8 cellular contexts compared by ENCODE assay signal in genomic region chr6:32176476-32177181, GRCh38. TPM values are rescaled to one million over a fixed set of nuclear protein-coding genes. Genes with fewer than 3 reads are reported as not detected.
DNase-seq lines count a peak whose midpoint lies in the region; ATAC-seq and TF ChIP-seq lines count a peak whose summit lies in the region.

No MANE protein-coding gene starts in this region.

- no peaks in the 10 kb centered on the region for H4K20me1 ChIP-seq in PC-3 (ENCODE audit: low read length)

- peaks cover 12% of the 10 kb centered on the region for H3K27me3 Mint-ChIP-seq in endothelial cell (ENCODE audit: unreplicated experiment)

- peaks cover 33% of the 10 kb centered on the region for H3K79me2 ChIP-seq in PC-3 (ENCODE audit: low read length)

- peak overlapping the region; percentile 83 for H3K27ac ChIP-seq in PC-3 (ENCODE audit: low read length)

- peaks cover 7% of the 10 kb centered on the region for H3K36me3 Mint-ChIP-seq in endothelial cell (ENCODE audit: low read depth, unreplicated experiment)

- no peaks in the 10 kb centered on the region for H3F3A ChIP-seq in PC-3 (ENCODE audit: low read length, unreplicated experiment)

- peak; percentile 53 for DNase-seq in H4 (ENCODE audit: low spot score)
- peak; percentile 62 for DNase-seq in PC-3
- no peak for DNase-seq in endothelial cell (ENCODE audit: low spot score)
- no peak for DNase-seq in omental fat pad (ENCODE audit: low spot score)
- no peak for DNase-seq in HuH-7 (ENCODE audit: low spot score)
- no peak for DNase-seq in glomerular visceral epithelial cell (ENCODE audit: extremely low spot score)
- DNase-seq in GM10266 (ENCODE audit: extremely low spot score) = no peak

- H3K4me2 ChIP-seq in PC-3 (ENCODE audit: low read length) = peak overlapping the region; percentile 93

- no peaks in the 10 kb centered on the region for H3K27me3 ChIP-seq in PC-3 (ENCODE audit: low read length)

- peak overlapping the region; percentile 95 for H3K27ac Mint-ChIP-seq in endothelial cell (ENCODE audit: unreplicated experiment)

- BruUV-seq in PC-3 (replicated peaks; lab: Mats Ljungman, UMichigan) = TSS peak; percentile 17

- H3K9ac ChIP-seq in PC-3 (ENCODE audit: low read length) = peak overlapping the region; percentile 90

- ATAC-seq in PC-3 (no peak), omental fat pad (ENCODE audit: low FRiP score) (peak; percentile 16), GM18870 (IDR thresholded peaks at IDR 0.05; ENCODE audit: unreplicated experiment) (no peak)

- intact Hi-C loops in PC-3 (cut with micrococcal nuclease) = loop anchor here (1.0 to 5.0 kb wide), 2 partner anchors 22 to 219 kb away; partner anchors contain the start of genes NELFE, PPT2 and SKIC2

- H3K4me1 ChIP-seq in PC-3 (ENCODE audit: insufficient read depth, low read length) = peaks cover 33% of the 10 kb centered on the region

- H3K36me3 ChIP-seq in PC-3 (ENCODE audit: low read depth, low read length) = peaks cover 5% of the 10 kb centered on the region

- no peaks in the 10 kb centered on the region for H3K9me3 ChIP-seq in PC-3 (ENCODE audit: low read length)

- H2AFZ ChIP-seq in PC-3 (ENCODE audit: low read length) = peak overlapping the region; percentile 95

- H3K9me3 Mint-ChIP-seq in endothelial cell (ENCODE audit: unreplicated experiment) = no peaks in the 10 kb centered on the region

- H3K4me3 ChIP-seq in PC-3 (ENCODE audit: low read length) = peak overlapping the region; percentile 94

- no peak for TF ChIP-seq CTCF in PC-3 (conservative IDR thresholded peaks at IDR 0.05; ENCODE audit: low read depth, low read length)
- no peak for TF ChIP-seq CTCF in endothelial cell (IDR thresholded peaks at IDR 0.05; ENCODE audit: unreplicated experiment)
- no peak for TF ChIP-seq CTCF in omental fat pad (IDR thresholded peaks at IDR 0.05)
- TF ChIP-seq CTCF in GM10266 (IDR thresholded peaks at IDR 0.05; ENCODE audit: control insufficient read depth, insufficient read depth, low read depth, missing control alignments) = no peak

- POLR2A ChIA-PET in PC-3 (lab: Charles Lee; ENCODE audit: unreplicated experiment) = interaction anchor here (0.6 kb wide), 1 partner anchor 14 kb away, joined by 3 read pairs; the partner anchor contains the start of gene PBX2

- CTCF ChIA-PET in PC-3 (lab: Charles Lee) = interaction anchor here (0.5 kb wide), 1 partner anchor 62 kb away, joined by 9 read pairs; no protein-coding TSS in a partner anchor

- H3K4me3 Mint-ChIP-seq in endothelial cell (ENCODE audit: unreplicated experiment) = peak overlapping the region; percentile 98

- H3K4me1 Mint-ChIP-seq in endothelial cell (ENCODE audit: unreplicated experiment) = peaks cover 72% of the 10 kb centered on the region

- no peaks in the 10 kb centered on the region for H3K9me2 ChIP-seq in PC-3 (replicated peaks; ENCODE audit: low read length)

RNA-seq across cellular contexts. Expression of gene AGPAT1, which starts 0.7 kb away (rescaled TPM):
- total RNA-seq in H4 (2014; rRNA removed; shearing (Covaris generic)) = 45.6 and 51.3 TPM in 2 replicates
- 54.7 and 59.6 TPM in 2 replicates for total RNA-seq in PC-3 (2014; rRNA removed)
- total RNA-seq in endothelial cell (ENCODE audit: unreplicated experiment) = 93.3 TPM
- 10 to 100 TPM; 26.4 to 40.9 (median 35.7) TPM for total RNA-seq in omental fat pad

RNA-seq across cellular contexts. Expression of gene RNF5, which starts 1.6 kb away (rescaled TPM):
- total RNA-seq in H4 (2014; rRNA removed; shearing (Covaris generic)) = 55.7 and 56.9 TPM in 2 replicates
- total RNA-seq in PC-3 (2014; rRNA removed) (69.0 and 80.1 TPM in 2 replicates), endothelial cell (ENCODE audit: unreplicated experiment) (44.4 TPM), omental fat pad (10 to 100 TPM; 35.1 to 59.1 (median 50.6) TPM)

RNA-seq across cellular contexts. Expression of gene AGER, which starts 7.4 kb away (rescaled TPM):
- total RNA-seq in H4 (2014; rRNA removed; shearing (Covaris generic)) = 0.41 TPM in 1 of 2 replicates, not detected in the other
- total RNA-seq in PC-3 (2014; rRNA removed) = 2.0 and 5.0 TPM in 2 replicates
- 42.2 TPM for total RNA-seq in endothelial cell (ENCODE audit: unreplicated experiment)
- 1 to 10 TPM in 3 of 4 donors, under 1 TPM in 1; 0.48 to 9.3 (median 1.2) TPM for total RNA-seq in omental fat pad

RNA-seq across cellular contexts. Expression of gene EGFL8, which starts 12.2 kb away (rescaled TPM):
- total RNA-seq in H4 (2014; rRNA removed; shearing (Covaris generic)) = 0.43 and 1.7 TPM in 2 replicates
- 7.9 and 14.9 TPM in 2 replicates for total RNA-seq in PC-3 (2014; rRNA removed)
- total RNA-seq in endothelial cell (ENCODE audit: unreplicated experiment) = 37.4 TPM
- 10 to 100 TPM in 3 of 4 donors, 1 to 10 TPM in 1; 8.9 to 17.3 (median 13.3) TPM for total RNA-seq in omental fat pad

RNA-seq across cellular contexts. Expression of gene PBX2, which starts 13.4 kb away (rescaled TPM):
- total RNA-seq in H4 (2014; rRNA removed; shearing (Covaris generic)) = 14.3 and 17.4 TPM in 2 replicates
- 25.3 and 33.3 TPM in 2 replicates for total RNA-seq in PC-3 (2014; rRNA removed)
- 308 TPM for total RNA-seq in endothelial cell (ENCODE audit: unreplicated experiment)
- total RNA-seq in omental fat pad = 10 to 100 TPM; 27.7 to 65.3 (median 34.6) TPM

Comparison
In these comparisons a context has a peak if more than half of its experiments do, and no peak if none do; other contexts are left out.
1. DNase-seq: peak in H4 (single experiment) and PC-3 (single experiment); none in endothelial cell (single experiment), omental fat pad (single experiment), HuH-7 (single experiment), glomerular visceral epithelial cell (single experiment) and GM10266 (single experiment).